Comparison of ENCODE assay signal across 8 cellular contexts in the genomic region with DNA sequence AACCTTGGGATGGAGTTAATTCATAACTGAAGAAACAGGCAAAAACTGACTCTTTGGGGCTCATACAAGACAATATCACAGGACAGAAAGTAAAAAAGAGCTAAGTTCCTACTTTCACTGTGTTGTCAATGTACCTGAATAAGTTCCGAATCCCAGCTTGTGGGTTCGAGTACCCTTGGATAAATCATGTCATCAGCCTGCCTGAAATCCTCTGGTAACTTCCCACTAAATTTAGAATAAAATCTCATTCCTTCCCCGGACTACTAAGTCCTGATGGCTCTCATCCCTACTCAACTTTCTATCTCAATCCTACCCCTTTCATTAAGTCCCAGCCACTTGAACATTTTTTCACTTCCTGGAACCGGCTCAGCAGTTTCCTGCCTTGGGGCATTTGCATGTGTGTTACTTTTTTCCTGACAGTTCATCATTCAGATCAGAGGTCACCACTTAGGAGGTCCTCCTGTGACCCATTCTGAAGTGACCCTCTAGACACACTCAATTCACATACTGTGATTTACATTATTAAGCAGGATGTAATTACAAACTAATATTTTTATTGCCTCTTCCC. TPM values are rescaled to one million over a fixed set of nuclear protein-coding genes. Genes with fewer than 3 reads are reported as not detected.
DNase-seq lines count a peak whose midpoint lies in the region; ATAC-seq and TF ChIP-seq lines count a peak whose summit lies in the region.
"Had no signal": no experiment of that assay in that cellular context is flagged by ENCODE, and none has a peak within 500 bp of the region (broad histone marks: within the 10 kb centered on the region; RNA-seq: fewer than 3 reads in every experiment).

No MANE protein-coding gene starts in this region.

- H3K9me3 Mint-ChIP-seq in IgD-negative memory B cell, result no peaks in the 10 kb centered on the region
- H3K9me3 Mint-ChIP-seq in activated naive CD4-positive, alpha-beta T cell treated with anti-CD3 and anti-CD28 coated beads, Interleukin-2, amount 50 U/mL, for 72 hours, result no peaks in the 10 kb centered on the region
- H3K9me3 Mint-ChIP-seq in naive thymus-derived CD4-positive, alpha-beta T cell, result no peaks in the 10 kb centered on the region

- no peaks in the 10 kb centered on the region for H3K27me3 ChIP-seq in DOHH2 (ENCODE audit: control insufficient read depth, low read length)
- no peaks in the 10 kb centered on the region for H3K27me3 ChIP-seq in naive thymus-derived CD4-positive, alpha-beta T cell (ENCODE audit: control insufficient read depth in 2 of 2, insufficient read depth in 2 of 2, low read length in 2 of 2)
- H3K27me3 ChIP-seq: spleen had no signal

- intact Hi-C loops in naive thymus-derived CD4-positive, alpha-beta T cell (cut with micrococcal nuclease), result loop anchor here in 1 of 2 donors (1.0 to 5.0 kb wide), 2 partner anchors 12 to 79 kb away; no protein-coding TSS in a partner anchor

- H3K4me3 Mint-ChIP-seq in IgD-negative memory B cell, result peak overlapping the region in 3 of 4 donors; percentile 7 to 77 (median 27)
- H3K4me3 Mint-ChIP-seq in naive thymus-derived CD4-positive, alpha-beta T cell, result peak overlapping the region in 1 of 10 donors; percentile 1

- H3K9me2 ChIP-seq in DOHH2 (replicated peaks; ENCODE audit: control insufficient read depth, low read length), result no peaks in the 10 kb centered on the region

- H3K27ac ChIP-seq in DOHH2 (ENCODE audit: low read depth, low read length), result peak overlapping the region; percentile 74
- peak overlapping the region; percentile 44 for H3K27ac ChIP-seq in naive thymus-derived CD4-positive, alpha-beta T cell (ENCODE audit: low read depth, low read length)

- H3K4me2 ChIP-seq in DOHH2 (ENCODE audit: low read length), result peak overlapping the region; percentile 75

- H3K27ac Mint-ChIP-seq in IgD-negative memory B cell, result peak overlapping the region in 2 of 3 donors; percentile 87 to 93
- peak overlapping the region; percentile 46 to 65 for H3K27ac Mint-ChIP-seq in activated naive CD4-positive, alpha-beta T cell treated with anti-CD3 and anti-CD28 coated beads, Interleukin-2, amount 50 U/mL, for 72 hours
- peak overlapping the region; percentile 51 to 94 (median 72) for H3K27ac Mint-ChIP-seq in naive thymus-derived CD4-positive, alpha-beta T cell

- no peak for TF ChIP-seq CTCF in DOHH2 (IDR thresholded peaks at IDR 0.05; ENCODE audit: low read depth, low read length, poor library complexity, severe bottlenecking)

- H3K36me3 Mint-ChIP-seq in IgD-negative memory B cell, result no peaks in the 10 kb centered on the region
- peaks cover 5 to 51% of the 10 kb centered on the region in 2 donors for H3K36me3 Mint-ChIP-seq in activated naive CD4-positive, alpha-beta T cell treated with anti-CD3 and anti-CD28 coated beads, Interleukin-2, amount 50 U/mL, for 72 hours
- peaks cover 0 to 36% (median 25%) of the 10 kb centered on the region in 5 donors for H3K36me3 Mint-ChIP-seq in naive thymus-derived CD4-positive, alpha-beta T cell

- peaks cover 63% of the 10 kb centered on the region for H3F3A ChIP-seq in DOHH2 (ENCODE audit: control insufficient read depth, insufficient read depth)

- peaks cover 48% of the 10 kb centered on the region for H3K79me2 ChIP-seq in DOHH2 (ENCODE audit: control insufficient read depth, low read length)

- peaks cover 22 to 31% (median 29%) of the 10 kb centered on the region in 3 donors for H3K4me1 Mint-ChIP-seq in IgD-negative memory B cell
- H3K4me1 Mint-ChIP-seq in naive thymus-derived CD4-positive, alpha-beta T cell, result peaks cover 14 to 56% (median 34%) of the 10 kb centered on the region in 7 donors

- ATAC-seq in activated naive CD4-positive, alpha-beta T cell treated with anti-CD3 and anti-CD28 coated beads, Interleukin-2, amount 50 U/mL, for 72 hours, result peak in 1 of 2 donors; percentile 26
- ATAC-seq in naive thymus-derived CD4-positive, alpha-beta T cell, result no peak
- ATAC-seq in GM19463 (IDR thresholded peaks at IDR 0.05; ENCODE audit: unreplicated experiment) (no peak), HG03469 (IDR thresholded peaks at IDR 0.05; ENCODE audit: unreplicated experiment) (no peak)

- peak overlapping the region; percentile 46 for H3K4me3 ChIP-seq in DOHH2 (ENCODE audit: low read length)
- H3K4me3 ChIP-seq in naive thymus-derived CD4-positive, alpha-beta T cell (ENCODE audit: low read length), result no peak overlapping the region
- H3K4me3 ChIP-seq: spleen had no signal

- H4K20me1 ChIP-seq in DOHH2 (ENCODE audit: control insufficient read depth, insufficient read depth, low read depth, low read length), result peaks cover 14% of the 10 kb centered on the region; the same call in 1 of the 2 replicates

- H3K27me3 Mint-ChIP-seq in IgD-negative memory B cell, result no peaks in the 10 kb centered on the region
- no peaks in the 10 kb centered on the region for H3K27me3 Mint-ChIP-seq in naive thymus-derived CD4-positive, alpha-beta T cell

- H3K36me3 ChIP-seq in DOHH2 (ENCODE audit: control insufficient read depth, low read length), result peaks cover 77% of the 10 kb centered on the region
- H3K36me3 ChIP-seq in naive thymus-derived CD4-positive, alpha-beta T cell (ENCODE audit: control insufficient read depth in 2 of 3, insufficient read depth in 3 of 3, low read length in 3 of 3), result peaks cover 0 to 49% (median 16%) of the 10 kb centered on the region in 3 experiments

- no peak for DNase-seq in activated naive CD4-positive, alpha-beta T cell treated with anti-CD3 and anti-CD28 coated beads, Interleukin-2, amount 50 U/mL, for 72 hours (ENCODE audit: low spot score in 2 of 2)
- no peak for DNase-seq in naive thymus-derived CD4-positive, alpha-beta T cell
- DNase-seq in stimulated activated CD4-positive, alpha-beta T cell treated with anti-CD3 and anti-CD28 coated beads, Interleukin-1b, Interleukin-23, amount 100 ng/mL, for 48 hours, result no peak
- DNase-seq: spleen had no signal

- H3K4me1 ChIP-seq in DOHH2 (ENCODE audit: control insufficient read depth, low read length), result peaks cover 34% of the 10 kb centered on the region
- peaks cover 0 to 7% of the 10 kb centered on the region in 2 donors for H3K4me1 ChIP-seq in naive thymus-derived CD4-positive, alpha-beta T cell (ENCODE audit: control insufficient read depth in 2 of 2, insufficient read depth in 2 of 2, low read length in 2 of 2)

- POLR2A ChIA-PET in naive thymus-derived CD4-positive, alpha-beta T cell (lab: Charles Lee), result interaction anchor here (0.6 to 1.0 kb wide), 2 partner anchors 13 to 388 kb away, joined by 4 to 7 read pairs; a partner anchor contains a TSS

- H3K9me3 ChIP-seq in DOHH2 (ENCODE audit: control insufficient read depth, insufficient read depth, low read length), result no peaks in the 10 kb centered on the region
- H3K9me3 ChIP-seq in naive thymus-derived CD4-positive, alpha-beta T cell (ENCODE audit: control insufficient read depth in 2 of 3, low read length in 3 of 3), result no peaks in the 10 kb centered on the region
- H3K9me3 ChIP-seq: spleen had no signal

- CTCF ChIA-PET in naive thymus-derived CD4-positive, alpha-beta T cell (lab: Charles Lee), result interaction anchor here (0.6 to 1.0 kb wide), 2 partner anchors 11 to 28 kb away, joined by 3 read pairs; no protein-coding TSS in a partner anchor

RNA-seq across cellular contexts. Expression of a gene that starts 12.7 kb away (rescaled TPM):
- 257 TPM for polyA plus RNA-seq in IgD-negative memory B cell
- total RNA-seq in activated naive CD4-positive, alpha-beta T cell treated with anti-CD3 and anti-CD28 coated beads, Interleukin-2, amount 50 U/mL, for 72 hours, result 10 to 100 TPM; 78.9 to 95.1 TPM
- 100 to 1,000 TPM; 115 to 184 (median 127) TPM for total RNA-seq in naive thymus-derived CD4-positive, alpha-beta T cell
- 100 to 1,000 TPM; 219 to 253 TPM for polyA plus RNA-seq in naive thymus-derived CD4-positive, alpha-beta T cell

RNA-seq across cellular contexts. Expression of a gene that starts 12.9 kb away (rescaled TPM):
- polyA plus RNA-seq in IgD-negative memory B cell, result 10.1 TPM
- total RNA-seq in activated naive CD4-positive, alpha-beta T cell treated with anti-CD3 and anti-CD28 coated beads, Interleukin-2, amount 50 U/mL, for 72 hours, result 10 to 100 TPM; 16.9 to 18.5 TPM
- 10 to 100 TPM; 12.6 to 29.3 (median 23.0) TPM for total RNA-seq in naive thymus-derived CD4-positive, alpha-beta T cell
- polyA plus RNA-seq in naive thymus-derived CD4-positive, alpha-beta T cell, result 10 to 100 TPM in 1 of 2 donors, 1 to 10 TPM in 1; 8.7 to 13.3 TPM
